ENCODE assay signal across 7 cellular contexts in the genomic region with DNA sequence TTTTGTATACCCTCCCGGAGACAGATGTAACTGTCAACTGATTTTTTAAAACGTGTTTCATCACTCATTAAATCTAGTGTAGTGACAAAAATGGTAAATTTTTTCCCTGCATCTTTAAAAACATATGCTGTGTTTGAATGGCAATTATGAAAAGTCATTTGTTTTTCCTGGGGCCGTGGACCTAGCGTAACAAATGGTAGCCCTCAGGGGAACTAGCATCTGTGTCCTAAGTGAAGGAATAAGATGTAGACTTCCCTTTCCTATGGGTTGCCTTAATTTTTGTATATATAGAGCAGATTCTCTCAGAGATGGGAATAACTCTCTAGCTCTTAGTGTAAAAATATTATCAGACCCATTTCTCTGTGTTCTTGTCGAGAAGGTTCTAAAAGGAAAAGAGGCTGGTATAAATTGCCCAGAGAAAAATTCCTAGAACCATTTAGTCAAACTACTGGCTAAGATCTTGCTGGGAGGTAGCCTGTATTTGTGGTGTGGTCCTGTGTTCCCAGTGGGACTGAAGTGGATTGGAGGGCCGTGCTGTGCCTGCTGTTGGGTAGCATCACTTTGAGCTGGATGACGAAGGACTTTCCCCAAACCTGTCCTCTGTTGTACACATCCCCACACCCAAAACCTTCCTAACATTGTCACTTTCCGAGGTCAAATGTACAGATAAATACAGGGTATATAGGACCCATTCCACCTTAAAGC.
DNase-seq lines count a peak whose midpoint lies in the region; ATAC-seq and TF ChIP-seq lines count a peak whose summit lies in the region.

No MANE protein-coding gene starts in this region.

- no peak overlapping the region for H2BK5ac ChIP-seq in trophoblast cell (ENCODE audit: low read depth, low read length, poor library complexity)

- TF ChIP-seq CTCF in GM23338 (conservative IDR thresholded peaks at IDR 0.05; ENCODE audit: low read depth in 2 of 2) (no peak), MM.1S (IDR thresholded peaks at IDR 0.05; ENCODE audit: low read length) (no peak), colonic mucosa (IDR thresholded peaks at IDR 0.05) (no peak)

- H3K4me2 ChIP-seq in GM23338 (peak overlapping the region; percentile 59; the same call in 1 of the 2 replicates), MM.1S (ENCODE audit: low read depth, low read length) (peak overlapping the region; percentile 61; the same call in 1 of the 2 replicates), trophoblast cell (ENCODE audit: low read length) (no peak overlapping the region)

- no peak overlapping the region for H3K4me3 Mint-ChIP-seq in GM23338

- H4K20me1 ChIP-seq in GM23338 (replicated peaks; ENCODE audit: insufficient read depth) = peaks cover 2% of the 10 kb centered on the region; the same call in 1 of the 2 replicates
- H4K20me1 ChIP-seq in MM.1S (ENCODE audit: insufficient read depth, low read length) = no peaks in the 10 kb centered on the region

- no peaks in the 10 kb centered on the region for H3K36me3 Mint-ChIP-seq in GM23338 (ENCODE audit: low read depth)

- H4K91ac ChIP-seq in trophoblast cell (ENCODE audit: low read depth, low read length) = no peak overlapping the region

- H3K9me2 ChIP-seq in GM23338 (ENCODE audit: insufficient read depth) = no peaks in the 10 kb centered on the region
- no peaks in the 10 kb centered on the region for H3K9me2 ChIP-seq in MM.1S (replicated peaks; ENCODE audit: insufficient read depth, low read length)

- no peaks in the 10 kb centered on the region for H3F3A ChIP-seq in GM23338 (replicated peaks; ENCODE audit: low read depth)
- H3F3A ChIP-seq in MM.1S (ENCODE audit: insufficient read depth, low read length) = peaks cover 28% of the 10 kb centered on the region

- H3K27ac Mint-ChIP-seq in GM23338 = peak overlapping the region; percentile 84

- H2BK120ac ChIP-seq in trophoblast cell (ENCODE audit: insufficient read depth, low read length, poor library complexity) = no peak overlapping the region

- H3K79me2 ChIP-seq in GM23338 (replicated peaks; ENCODE audit: insufficient read depth) (peaks cover 5% of the 10 kb centered on the region), MM.1S (ENCODE audit: low read length) (peaks cover 88% of the 10 kb centered on the region), trophoblast cell (ENCODE audit: control insufficient read depth, insufficient read depth, low read length, poor library complexity) (no peaks in the 10 kb centered on the region)

- no peaks in the 10 kb centered on the region for H3K9me3 Mint-ChIP-seq in GM23338

- no peak overlapping the region for H4K12ac ChIP-seq in trophoblast cell (ENCODE audit: low read depth, low read length)

- no CpG with 5 or more reads among the region's 8 CpGs for WGBS in trophoblast cell (ENCODE audit: extremely low coverage, insufficient coverage, insufficient read length)

- intact Hi-C loops in colonic mucosa (cut with DNase I) = no loop called here

- H3K4me3 ChIP-seq in GM23338 (no peak overlapping the region), MM.1S (ENCODE audit: low read length) (no peak overlapping the region), colonic mucosa (no peak overlapping the region), trophoblast cell (ENCODE audit: low read depth, low read length) (no peak overlapping the region)

- H3K36me3 ChIP-seq in GM23338 (ENCODE audit: insufficient read depth) = no peaks in the 10 kb centered on the region
- H3K36me3 ChIP-seq in MM.1S (replicated peaks; ENCODE audit: insufficient read depth, low read length) = no peaks in the 10 kb centered on the region
- H3K36me3 ChIP-seq in colonic mucosa = no peaks in the 10 kb centered on the region
- no peaks in the 10 kb centered on the region for H3K36me3 ChIP-seq in trophoblast cell (ENCODE audit: control insufficient read depth in 1 of 2, insufficient read depth in 2 of 2, low read length in 2 of 2)

- peak overlapping the region; percentile 57 for H2AK5ac ChIP-seq in trophoblast cell (ENCODE audit: low read length)

- H3K4ac ChIP-seq in trophoblast cell (ENCODE audit: low read depth, low read length) = peak overlapping the region; percentile 64

- H2BK12ac ChIP-seq in trophoblast cell (ENCODE audit: low read length) = no peak overlapping the region

- H3K4me1 Mint-ChIP-seq in GM23338 = peaks cover 57% of the 10 kb centered on the region

- H3K18ac ChIP-seq in trophoblast cell (ENCODE audit: low read length) = peak overlapping the region; percentile 75

- no peak overlapping the region for H4K8ac ChIP-seq in trophoblast cell (ENCODE audit: low read depth, low read length)

- peak overlapping the region; percentile 20 for H3K14ac ChIP-seq in trophoblast cell (ENCODE audit: low read length)

- ATAC-seq in GM23338 (no peak; the same call in 2 of the 3 replicates), GM19324 (IDR thresholded peaks at IDR 0.05; ENCODE audit: low FRiP score, unreplicated experiment) (no peak)

- no peak overlapping the region for H3K23ac ChIP-seq in trophoblast cell (ENCODE audit: low read length)

- H3K4me1 ChIP-seq in GM23338 (ENCODE audit: insufficient read depth) (peaks cover 36% of the 10 kb centered on the region), MM.1S (ENCODE audit: low read length) (peaks cover 44% of the 10 kb centered on the region), colonic mucosa (no peaks in the 10 kb centered on the region), trophoblast cell (ENCODE audit: control insufficient read depth in 1 of 2, insufficient read depth in 2 of 2, low read length in 2 of 2) (peaks cover 16 to 25% of the 10 kb centered on the region in 2 experiments)

- H3K9ac ChIP-seq in MM.1S (ENCODE audit: low read length) = peak overlapping the region; percentile 52; the same call in 1 of the 2 replicates
- H3K9ac ChIP-seq in colonic mucosa (ENCODE audit: low read depth in 2 of 2, low read length in 2 of 2) = no peak overlapping the region
- no peak overlapping the region for H3K9ac ChIP-seq in trophoblast cell (ENCODE audit: low read length)

- H3K27me3 Mint-ChIP-seq in GM23338 (ENCODE audit: insufficient read depth, low read depth, poor library complexity) = peaks cover 7% of the 10 kb centered on the region

- peaks cover 2% of the 10 kb centered on the region for H3K79me1 ChIP-seq in trophoblast cell (ENCODE audit: low read length)

- H3K27ac ChIP-seq in GM23338 (ENCODE audit: low read depth) = peak overlapping the region; percentile 21; the same call in 1 of the 2 replicates
- peak overlapping the region; percentile 82; the same call in 1 of the 2 replicates for H3K27ac ChIP-seq in MM.1S (ENCODE audit: low read length)
- peak overlapping the region; percentile 13 for H3K27ac ChIP-seq in colonic mucosa
- H3K27ac ChIP-seq in trophoblast cell (ENCODE audit: low read depth, low read length) = no peak overlapping the region

- H3K27me3 ChIP-seq in GM23338 (ENCODE audit: insufficient read depth) (no peaks in the 10 kb centered on the region), MM.1S (replicated peaks; ENCODE audit: insufficient read depth, low read length) (no peaks in the 10 kb centered on the region), colonic mucosa (no peaks in the 10 kb centered on the region), trophoblast cell (ENCODE audit: insufficient read depth, low read length) (no peaks in the 10 kb centered on the region)

- H3K9me3 ChIP-seq in MM.1S (replicated peaks; ENCODE audit: insufficient read depth, low read length) = no peaks in the 10 kb centered on the region
- no peaks in the 10 kb centered on the region for H3K9me3 ChIP-seq in colonic mucosa
- H3K9me3 ChIP-seq in trophoblast cell (ENCODE audit: insufficient read depth, low read depth, low read length) = no peaks in the 10 kb centered on the region

- H2AFZ ChIP-seq in GM23338 (no peak overlapping the region), MM.1S (ENCODE audit: low read length) (no peak overlapping the region), trophoblast cell (ENCODE audit: insufficient read depth, low read length, poor library complexity) (no peak overlapping the region)

- DNase-seq in GM23338 (ENCODE audit: low spot score) (no peak), MM.1S (no peak), colonic mucosa (no peak), trophoblast cell (no peak)
- DNase-seq in NK-92 treated with Interleukin-12 subunit alpha and Interleukin-12 subunit beta, amount 100 ng/mL, for 24 hours (lab: John Stamatoyannopoulos, UW) = no peak
- no peak for DNase-seq in stimulated activated CD4-positive, alpha-beta T cell treated with anti-CD3 and anti-CD28 coated beads, Interleukin-2, amount 100 ng/mL, for 24 hours

TF ChIP-seq in GM23338, 12 proteins besides CTCF, POLR2A, EP300 and RAD21 (continues in another document):
- no peak for TF ChIP-seq ZNF331 (CRISPR knock-in tag; IDR thresholded peaks at IDR 0.05; ENCODE audit: low read depth)
- TF ChIP-seq ZNF114 (CRISPR knock-in tag; IDR thresholded peaks at IDR 0.05) = no peak
